ENCODE assay signal across 8 cellular contexts in genomic region chr10:3784510-3785250, GRCh38. TPM values are rescaled to one million over a fixed set of nuclear protein-coding genes. Genes with fewer than 3 reads are reported as not detected.
DNase-seq lines count a peak whose midpoint lies in the region; ATAC-seq and TF ChIP-seq lines count a peak whose summit lies in the region.

TSS of gene KLF6 (minus strand) at chr10:3785209. CDS start at chr10:3785014, 195 bp downstream.

- ATAC-seq in GM19397 (IDR thresholded peaks at IDR 0.05; ENCODE audit: unreplicated experiment) (peak; percentile 39), omental fat pad (ENCODE audit: low FRiP score) (no peak)

- POLR2A ChIA-PET in CD8-positive, alpha-beta memory T cell (lab: Charles Lee), result interaction anchor here (0.6 to 6.8 kb wide), 53 partner anchors 9 to 612 kb away, joined by 3 to 505 read pairs (median 5); partner anchors contain the start of gene PITRM1

- H3K27ac Mint-ChIP-seq in CD8-positive, alpha-beta memory T cell, result peak within 1 kb of the TSS; percentile 97 to 100 (median 99)
- H3K27ac Mint-ChIP-seq in glutamatergic neuron (ENCODE audit: unreplicated experiment), result peak within 1 kb of the TSS; percentile 98

- H3K27ac ChIP-seq in CD8-positive, alpha-beta memory T cell (ENCODE audit: low read depth, low read length), result peak within 1 kb of the TSS; percentile 100
- H3K27ac ChIP-seq in HUES6 (ENCODE audit: low read depth, low read length), result peak within 1 kb of the TSS; percentile 99

- H3K27me3 Mint-ChIP-seq in CD8-positive, alpha-beta memory T cell, result peaks cover 0 to 34% of the 10 kb centered on the region in 2 donors
- peaks cover 31% of the 10 kb centered on the region for H3K27me3 Mint-ChIP-seq in glutamatergic neuron (ENCODE audit: unreplicated experiment)

- H3K9ac ChIP-seq in HUES6 (ENCODE audit: low read length), result peak within 1 kb of the TSS; percentile 99

- peaks cover under 1 to 5% (median 2%) of the 10 kb centered on the region in 5 donors for H3K9me3 Mint-ChIP-seq in CD8-positive, alpha-beta memory T cell
- H3K9me3 Mint-ChIP-seq in glutamatergic neuron (ENCODE audit: unreplicated experiment), result peaks cover 38% of the 10 kb centered on the region

- no peaks in the 10 kb centered on the region for H3K9me3 ChIP-seq in CD8-positive, alpha-beta memory T cell (ENCODE audit: low read length)
- no peaks in the 10 kb centered on the region for H3K9me3 ChIP-seq in HUES6 (ENCODE audit: control insufficient read depth, insufficient read depth, low read depth, low read length)

- DNase-seq in CD8-positive, alpha-beta memory T cell, result peak in 1 of 5 donors; percentile 35
- DNase-seq in activated gamma-delta T cell (lab: John Stamatoyannopoulos, UW) (peak; percentile 48), glutamatergic neuron (peak; percentile 59), omental fat pad (ENCODE audit: low spot score) (no peak), COR-L47 (lab: John Stamatoyannopoulos, UW) (no peak)
- no peak for DNase-seq in activated effector memory CD4-positive, alpha-beta T cell treated with anti-CD3 and anti-CD28 coated beads, Interleukin-2, amount 50 U/mL, for 16 hours

- CTCF ChIA-PET in CD8-positive, alpha-beta memory T cell (lab: Charles Lee), result interaction anchor here (0.7 to 6.7 kb wide), 11 partner anchors 10 to 450 kb away, joined by 3 to 120 read pairs (median 5); no protein-coding TSS in a partner anchor

- no peaks in the 10 kb centered on the region for H3K27me3 ChIP-seq in CD8-positive, alpha-beta memory T cell (ENCODE audit: insufficient read depth, low read length, poor library complexity, severe bottlenecking)
- no peaks in the 10 kb centered on the region for H3K27me3 ChIP-seq in HUES6 (ENCODE audit: control insufficient read depth, insufficient read depth, low read length)

- H3K36me3 ChIP-seq in CD8-positive, alpha-beta memory T cell (ENCODE audit: insufficient read depth, low read length), result peaks cover 23% of the 10 kb centered on the region
- H3K36me3 ChIP-seq in HUES6 (ENCODE audit: control insufficient read depth, insufficient read depth, low read length), result peaks cover 28% of the 10 kb centered on the region

- peak within 1 kb of the TSS; percentile 93 for H3K4me3 ChIP-seq in CD8-positive, alpha-beta memory T cell (ENCODE audit: low read length)
- H3K4me3 ChIP-seq in HUES6 (ENCODE audit: low read depth, low read length), result peak within 1 kb of the TSS; percentile 84

- peaks cover 34 to 62% (median 43%) of the 10 kb centered on the region in 3 donors for H3K4me1 Mint-ChIP-seq in CD8-positive, alpha-beta memory T cell
- peaks cover 28% of the 10 kb centered on the region for H3K4me1 Mint-ChIP-seq in glutamatergic neuron (ENCODE audit: low read depth, unreplicated experiment)

- no peak for TF ChIP-seq CTCF in glutamatergic neuron (IDR thresholded peaks at IDR 0.05; ENCODE audit: partially characterized antibody, unreplicated experiment)
- no peak for TF ChIP-seq CTCF in omental fat pad (IDR thresholded peaks at IDR 0.05)

- peaks cover 33% of the 10 kb centered on the region for H3K4me1 ChIP-seq in CD8-positive, alpha-beta memory T cell (ENCODE audit: insufficient read depth, low read length)
- peaks cover 37% of the 10 kb centered on the region for H3K4me1 ChIP-seq in HUES6 (ENCODE audit: control insufficient read depth, insufficient read depth, low read length)

- peak within 1 kb of the TSS; percentile 91 to 99 (median 97) for H3K4me3 Mint-ChIP-seq in CD8-positive, alpha-beta memory T cell
- peak within 1 kb of the TSS; percentile 98 for H3K4me3 Mint-ChIP-seq in glutamatergic neuron (ENCODE audit: unreplicated experiment)

- H3K36me3 Mint-ChIP-seq in CD8-positive, alpha-beta memory T cell, result peaks cover 27 to 57% (median 48%) of the 10 kb centered on the region in 3 donors
- peaks cover 12% of the 10 kb centered on the region for H3K36me3 Mint-ChIP-seq in glutamatergic neuron (ENCODE audit: unreplicated experiment)

RNA-seq across cellular contexts. Expression of gene KLF6, which starts in this region (rescaled TPM):
- 100 to 1,000 TPM; 187 to 192 TPM for total RNA-seq in CD8-positive, alpha-beta memory T cell
- polyA plus RNA-seq in CD8-positive, alpha-beta memory T cell, result 883 TPM
- total RNA-seq in glutamatergic neuron (ENCODE audit: unreplicated experiment) (88.6 TPM), omental fat pad (100 to 1,000 TPM; 185 to 404 (median 276) TPM)

Comparison
In these comparisons a context has a peak if more than half of its experiments do, and no peak if none do; other contexts are left out.
1. DNase-seq: peak in activated gamma-delta T cell (single experiment) and glutamatergic neuron (single experiment); none in omental fat pad (single experiment), activated effector memory CD4-positive, alpha-beta T cell treated with anti-CD3 and anti-CD28 coated beads, Interleukin-2, amount 50 U/mL, for 16 hours (single experiment) and COR-L47 (single experiment).